In genomic region chr6:45814772-45815171, GRCh38 we compare ENCODE assay signal across 19 cellular contexts.
"Had no signal": no experiment of that assay in that cellular context is flagged by ENCODE, and none has a peak within 500 bp of the region (broad histone marks: within the 10 kb centered on the region; RNA-seq: fewer than 3 reads in every experiment).

No MANE protein-coding gene starts in this region.

- H3K27ac ChIP-seq: SJSA1 had no signal

- H3K27me3 ChIP-seq: SJSA1 had no signal

- FAIRE-seq: RCC 7860 had no signal

- H3K4me3 ChIP-seq: SJSA1 had no signal

- ATAC-seq: T-cell had no signal

- DNase-seq: KBM-7, NCI-H1092, NCI-H1105 treated with DMSO at 0.1 percent for 48 hours, NCI-H1417 treated with DMSO at 0.1 percent for 48 hours, NCI-H146, NCI-H1694 treated with DMSO at 0.1 percent for 48 hours, NCI-H1930, NCI-H2081, NCI-H2107, NCI-H524, NCI-H526 treated with DMSO at 0.1 percent for 48 hours, NCI-H748 treated with DMSO at 0.1 percent for 48 hours, Right ventricle myocardium superior, RPMI8226, SIG-M5, SW 1271, T-cell had no signal

- H3K36me3 ChIP-seq: SJSA1 had no signal

- H3K9me3 ChIP-seq: SJSA1 had no signal
